1 cellular context compared by ENCODE assay signal in the genomic region with DNA sequence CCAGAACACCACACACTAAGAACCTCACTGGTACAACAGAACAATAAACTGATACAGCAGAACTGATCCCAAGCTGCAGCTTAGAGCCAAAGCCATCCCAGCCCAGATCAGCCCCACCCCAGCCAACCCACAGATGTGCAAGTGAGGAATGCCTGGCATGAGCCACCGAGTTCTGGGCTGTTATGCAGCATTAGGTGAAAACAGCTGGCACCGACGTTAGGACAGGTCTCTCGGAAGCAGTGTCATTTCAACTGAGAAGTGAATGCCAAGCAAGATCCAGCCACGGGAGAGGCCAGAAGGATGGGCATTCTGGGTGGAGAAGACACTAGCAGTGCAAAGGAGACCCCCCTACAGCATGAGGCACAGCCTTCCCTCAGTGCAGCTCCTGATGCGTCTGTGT.
TF ChIP-seq lines count a peak whose summit lies in the region.

No MANE protein-coding gene starts in this region.

TF ChIP-seq in K562, 482 proteins besides CTCF, POLR2A, EP300 and RAD21 (continued from another document):
- TF ChIP-seq, protein P1, sequence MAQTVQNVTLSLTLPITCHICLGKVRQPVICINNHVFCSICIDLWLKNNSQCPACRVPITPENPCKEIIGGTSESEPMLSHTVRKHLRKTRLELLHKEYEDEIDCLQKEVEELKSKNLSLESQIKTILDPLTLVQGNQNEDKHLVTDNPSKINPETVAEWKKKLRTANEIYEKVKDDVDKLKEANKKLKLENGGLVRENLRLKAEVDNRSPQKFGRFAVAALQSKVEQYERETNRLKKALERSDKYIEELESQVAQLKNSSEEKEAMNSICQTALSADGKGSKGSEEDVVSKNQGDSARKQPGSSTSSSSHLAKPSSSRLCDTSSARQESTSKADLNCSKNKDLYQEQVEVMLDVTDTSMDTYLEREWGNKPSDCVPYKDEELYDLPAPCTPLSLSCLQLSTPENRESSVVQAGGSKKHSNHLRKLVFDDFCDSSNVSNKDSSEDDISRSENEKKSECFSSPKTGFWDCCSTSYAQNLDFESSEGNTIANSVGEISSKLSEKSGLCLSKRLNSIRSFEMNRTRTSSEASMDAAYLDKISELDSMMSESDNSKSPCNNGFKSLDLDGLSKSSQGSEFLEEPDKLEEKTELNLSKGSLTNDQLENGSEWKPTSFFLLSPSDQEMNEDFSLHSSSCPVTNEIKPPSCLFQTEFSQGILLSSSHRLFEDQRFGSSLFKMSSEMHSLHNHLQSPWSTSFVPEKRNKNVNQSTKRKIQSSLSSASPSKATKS (CRISPR knock-in tag; IDR thresholded peaks at IDR 0.05) = no peak
- no peak for TF ChIP-seq ZNF165 (CRISPR knock-in tag; IDR thresholded peaks at IDR 0.05; ENCODE audit: borderline replicate concordance)
- TF ChIP-seq, protein P2, sequence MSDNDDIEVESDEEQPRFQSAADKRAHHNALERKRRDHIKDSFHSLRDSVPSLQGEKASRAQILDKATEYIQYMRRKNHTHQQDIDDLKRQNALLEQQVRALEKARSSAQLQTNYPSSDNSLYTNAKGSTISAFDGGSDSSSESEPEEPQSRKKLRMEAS (CRISPR knock-in tag; IDR thresholded peaks at IDR 0.05) = no peak
- TF ChIP-seq ZNF717 (CRISPR knock-in tag; IDR thresholded peaks at IDR 0.05) = no peak
- no peak for TF ChIP-seq NONO (IDR thresholded peaks at IDR 0.05; ENCODE audit: low read depth in 2 of 2, low read length in 1 of 2)
- TF ChIP-seq CHCHD3 (CRISPR knock-in tag; IDR thresholded peaks at IDR 0.05) = no peak
- TF ChIP-seq, protein P3, sequence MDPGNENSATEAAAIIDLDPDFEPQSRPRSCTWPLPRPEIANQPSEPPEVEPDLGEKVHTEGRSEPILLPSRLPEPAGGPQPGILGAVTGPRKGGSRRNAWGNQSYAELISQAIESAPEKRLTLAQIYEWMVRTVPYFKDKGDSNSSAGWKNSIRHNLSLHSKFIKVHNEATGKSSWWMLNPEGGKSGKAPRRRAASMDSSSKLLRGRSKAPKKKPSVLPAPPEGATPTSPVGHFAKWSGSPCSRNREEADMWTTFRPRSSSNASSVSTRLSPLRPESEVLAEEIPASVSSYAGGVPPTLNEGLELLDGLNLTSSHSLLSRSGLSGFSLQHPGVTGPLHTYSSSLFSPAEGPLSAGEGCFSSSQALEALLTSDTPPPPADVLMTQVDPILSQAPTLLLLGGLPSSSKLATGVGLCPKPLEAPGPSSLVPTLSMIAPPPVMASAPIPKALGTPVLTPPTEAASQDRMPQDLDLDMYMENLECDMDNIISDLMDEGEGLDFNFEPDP (CRISPR knock-in tag; IDR thresholded peaks at IDR 0.05) = no peak
